In genomic region chr4:2786794-2787229, GRCh38 we compare ENCODE assay signal across 11 cellular contexts. TPM values are rescaled to one million over a fixed set of nuclear protein-coding genes. Genes with fewer than 3 reads are reported as not detected.
DNase-seq lines count a peak whose midpoint lies in the region; ATAC-seq, FAIRE-seq and TF ChIP-seq lines count a peak whose summit lies in the region.
"Had no signal": no experiment of that assay in that cellular context is flagged by ENCODE, and none has a peak within 500 bp of the region (broad histone marks: within the 10 kb centered on the region; RNA-seq: fewer than 3 reads in every experiment).

No MANE protein-coding gene starts in this region.

- no peaks in the 10 kb centered on the region for H3K36me3 Mint-ChIP-seq in activated T-helper 17 cell treated with anti-CD3 and anti-CD28 coated beads, Interleukin-2, amount 50 U/mL, for 72 hours (ENCODE audit: low read depth)
- H3K36me3 Mint-ChIP-seq in natural killer cell treated with Interleukin-12 subunit alpha and Interleukin-12 subunit beta and Interleukin-15 and Interleukin-18, amount 100 ng/mL, for 72 hours = peaks cover 6% of the 10 kb centered on the region

- peak overlapping the region; percentile 66 for H3K4me3 Mint-ChIP-seq in activated T-helper 17 cell treated with anti-CD3 and anti-CD28 coated beads, Interleukin-2, amount 50 U/mL, for 72 hours
- peak overlapping the region; percentile 25 for H3K4me3 Mint-ChIP-seq in natural killer cell treated with Interleukin-12 subunit alpha and Interleukin-12 subunit beta and Interleukin-15 and Interleukin-18, amount 100 ng/mL, for 72 hours
- H3K4me3 Mint-ChIP-seq: endodermal cell, nephron had no signal

- peak; percentile 2 for ATAC-seq in GM18909 (IDR thresholded peaks at IDR 0.05; ENCODE audit: poor library complexity, unreplicated experiment)
- ATAC-seq in HG02884 (IDR thresholded peaks at IDR 0.05; ENCODE audit: unreplicated experiment) = peak; percentile 5
- no peak for ATAC-seq in activated T-helper 17 cell treated with anti-CD3 and anti-CD28 coated beads, Interleukin-2, amount 50 U/mL, for 72 hours (replicated peaks)
- no peak for ATAC-seq in natural killer cell treated with Interleukin-12 subunit alpha and Interleukin-12 subunit beta and Interleukin-15 and Interleukin-18, amount 100 ng/mL, for 72 hours

- peak; percentile 59 for DNase-seq in natural killer cell treated with Interleukin-12 subunit alpha and Interleukin-12 subunit beta and Interleukin-15 and Interleukin-18, amount 100 ng/mL, for 72 hours (ENCODE audit: low spot score)
- DNase-seq in NCI-H1436 treated with DMSO at 0.1 percent for 48 hours (lab: John Stamatoyannopoulos, UW) (no peak), COR-L47 (lab: John Stamatoyannopoulos, UW) (no peak), KG1 (lab: John Stamatoyannopoulos, UW) (no peak), H54 (ENCODE audit: insufficient read length, low spot score) (no peak)
- DNase-seq: NCI-H510A treated with DMSO at 0.1 percent for 48 hours had no signal

- peaks cover 10% of the 10 kb centered on the region for H3K4me1 Mint-ChIP-seq in activated T-helper 17 cell treated with anti-CD3 and anti-CD28 coated beads, Interleukin-2, amount 50 U/mL, for 72 hours
- H3K4me1 Mint-ChIP-seq in natural killer cell treated with Interleukin-12 subunit alpha and Interleukin-12 subunit beta and Interleukin-15 and Interleukin-18, amount 100 ng/mL, for 72 hours (ENCODE audit: low read depth in 2 of 2) = peaks cover 13 to 17% of the 10 kb centered on the region in 2 donors
- H3K4me1 Mint-ChIP-seq: nephron had no signal

- H3K27me3 Mint-ChIP-seq in activated T-helper 17 cell treated with anti-CD3 and anti-CD28 coated beads, Interleukin-2, amount 50 U/mL, for 72 hours = no peaks in the 10 kb centered on the region
- no peaks in the 10 kb centered on the region for H3K27me3 Mint-ChIP-seq in natural killer cell treated with Interleukin-12 subunit alpha and Interleukin-12 subunit beta and Interleukin-15 and Interleukin-18, amount 100 ng/mL, for 72 hours

- peak overlapping the region; percentile 93 for H3K27ac Mint-ChIP-seq in activated T-helper 17 cell treated with anti-CD3 and anti-CD28 coated beads, Interleukin-2, amount 50 U/mL, for 72 hours
- peak overlapping the region; percentile 46 to 70 for H3K27ac Mint-ChIP-seq in natural killer cell treated with Interleukin-12 subunit alpha and Interleukin-12 subunit beta and Interleukin-15 and Interleukin-18, amount 100 ng/mL, for 72 hours
- H3K27ac Mint-ChIP-seq: endodermal cell, nephron had no signal

- FAIRE-seq in H54 (lab: Jason Lieb, UNC) = no peak

- no peaks in the 10 kb centered on the region for H3K9me3 Mint-ChIP-seq in activated T-helper 17 cell treated with anti-CD3 and anti-CD28 coated beads, Interleukin-2, amount 50 U/mL, for 72 hours
- H3K9me3 Mint-ChIP-seq in natural killer cell treated with Interleukin-12 subunit alpha and Interleukin-12 subunit beta and Interleukin-15 and Interleukin-18, amount 100 ng/mL, for 72 hours = peaks cover 8% of the 10 kb centered on the region
- H3K9me3 Mint-ChIP-seq: endodermal cell had no signal

- no peak for TF ChIP-seq POLR2A in H54 (IDR thresholded peaks at IDR 0.05; ENCODE audit: low read depth, low read length)

RNA-seq across cellular contexts. Expression of gene SH3BP2, which starts 6.1 kb away (rescaled TPM):
- total RNA-seq in activated T-helper 17 cell treated with anti-CD3 and anti-CD28 coated beads, Interleukin-2, amount 50 U/mL, for 72 hours = 100 to 1,000 TPM in 1 of 2 donors, 10 to 100 TPM in 1; 83.5 to 122 TPM
- total RNA-seq in natural killer cell treated with Interleukin-12 subunit alpha and Interleukin-12 subunit beta and Interleukin-15 and Interleukin-18, amount 100 ng/mL, for 72 hours = 100 to 1,000 TPM; 121 to 129 TPM

RNA-seq across cellular contexts. Expression of gene TNIP2, which starts 30.7 kb away (rescaled TPM):
- total RNA-seq in activated T-helper 17 cell treated with anti-CD3 and anti-CD28 coated beads, Interleukin-2, amount 50 U/mL, for 72 hours = 100 to 1,000 TPM in 1 of 2 donors, 10 to 100 TPM in 1; 80.1 to 110 TPM
- total RNA-seq in natural killer cell treated with Interleukin-12 subunit alpha and Interleukin-12 subunit beta and Interleukin-15 and Interleukin-18, amount 100 ng/mL, for 72 hours = 10 to 100 TPM; 80.9 to 89.3 TPM

RNA-seq across cellular contexts. Expression of gene ADD1, which starts 56.8 kb away (rescaled TPM):
- 100 to 1,000 TPM; 220 to 254 TPM for total RNA-seq in activated T-helper 17 cell treated with anti-CD3 and anti-CD28 coated beads, Interleukin-2, amount 50 U/mL, for 72 hours
- total RNA-seq in natural killer cell treated with Interleukin-12 subunit alpha and Interleukin-12 subunit beta and Interleukin-15 and Interleukin-18, amount 100 ng/mL, for 72 hours = 100 to 1,000 TPM; 259 to 291 TPM

Comparison
In these comparisons a context has a peak if more than half of its experiments do, and no peak if none do; other contexts are left out.
1. ATAC-seq: peak in GM18909 (single experiment) and HG02884 (single experiment); none in activated T-helper 17 cell treated with anti-CD3 and anti-CD28 coated beads, Interleukin-2, amount 50 U/mL, for 72 hours (single experiment) and natural killer cell treated with Interleukin-12 subunit alpha and Interleukin-12 subunit beta and Interleukin-15 and Interleukin-18, amount 100 ng/mL, for 72 hours (0 of 2).